In genomic region chr19:9323557-9323918, GRCh38 we compare ENCODE assay signal across 8 cellular contexts. TPM values are rescaled to one million over a fixed set of nuclear protein-coding genes. Genes with fewer than 3 reads are reported as not detected.
DNase-seq lines count a peak whose midpoint lies in the region; ATAC-seq and TF ChIP-seq lines count a peak whose summit lies in the region.

No MANE protein-coding gene starts in this region.

- peak overlapping the region; percentile 96 for H3K4me3 Mint-ChIP-seq in CD4-positive, alpha-beta T cell
- peak overlapping the region; percentile 89 for H3K4me3 Mint-ChIP-seq in activated T-helper 17 cell treated with anti-CD3 and anti-CD28 coated beads, Interleukin-2, amount 50 U/mL, for 72 hours

- no peak for TF ChIP-seq RAD21 in neural cell (conservative IDR thresholded peaks at IDR 0.05)

- peaks cover 39% of the 10 kb centered on the region for H3K79me2 ChIP-seq in neural cell (replicated peaks; ENCODE audit: insufficient read depth, low read length)

- H3K9me2 ChIP-seq in neural cell (ENCODE audit: insufficient read depth, low read length) = no peaks in the 10 kb centered on the region

- peaks cover 18% of the 10 kb centered on the region for H3K9me3 Mint-ChIP-seq in CD4-positive, alpha-beta T cell
- no peaks in the 10 kb centered on the region for H3K9me3 Mint-ChIP-seq in activated T-helper 17 cell treated with anti-CD3 and anti-CD28 coated beads, Interleukin-2, amount 50 U/mL, for 72 hours

- peak overlapping the region; percentile 55 for H3K4me2 ChIP-seq in neural cell (ENCODE audit: low read length)

- H3K4me1 ChIP-seq in upper lobe of right lung = peaks cover 6% of the 10 kb centered on the region

- no peaks in the 10 kb centered on the region for H4K20me1 ChIP-seq in neural cell (ENCODE audit: insufficient read depth)

- intact Hi-C loops in CD4-positive, alpha-beta T cell (cut with DNase I, micrococcal nuclease) = loop anchor here (5.0 to 10.0 kb wide), 4 partner anchors 181 to 471 kb away; partner anchors contain the start of genes ZNF317 (in 1 of the 2), ZNF426 (in 1 of the 2) and ZNF562 (in 1 of the 2)
- intact Hi-C loops in upper lobe of right lung (cut with DNase I) = no loop called here

- H3K27ac ChIP-seq in CD4-positive, alpha-beta T cell (ENCODE audit: low read depth, low read length) = peak overlapping the region; percentile 80
- H3K27ac ChIP-seq in neural cell (ENCODE audit: low read length) (peak overlapping the region; percentile 90), upper lobe of right lung (peak overlapping the region; percentile 92)

- peak overlapping the region; percentile 75 to 82 for H3K4me3 ChIP-seq in foreskin fibroblast (ENCODE audit: low read depth in 1 of 2, low read length in 2 of 2)
- peak overlapping the region; percentile 86 for H3K4me3 ChIP-seq in neural cell (ENCODE audit: low read length)
- H3K4me3 ChIP-seq in upper lobe of right lung = peak overlapping the region; percentile 95

- H3K27me3 ChIP-seq in CD4-positive, alpha-beta T cell (ENCODE audit: control insufficient read depth, insufficient read depth, low read length) = no peaks in the 10 kb centered on the region
- H3K27me3 ChIP-seq in neural cell (ENCODE audit: insufficient read depth, low read depth, low read length) (no peaks in the 10 kb centered on the region), upper lobe of right lung (no peaks in the 10 kb centered on the region)

- no peak for TF ChIP-seq EP300 in neural cell (conservative IDR thresholded peaks at IDR 0.05; ENCODE audit: poor library complexity, severe bottlenecking)

- POLR2A ChIA-PET in CD4-positive, alpha-beta T cell (lab: Charles Lee) = interaction anchor here (0.7 to 2.6 kb wide), 4 partner anchors 13 to 445 kb away, joined by 4 to 23 read pairs (median 10); partner anchors contain the start of genes ZNF266, ZNF699 and ZNF846

- peak overlapping the region; percentile 90 for H3K27ac Mint-ChIP-seq in CD4-positive, alpha-beta T cell
- peak overlapping the region; percentile 93 for H3K27ac Mint-ChIP-seq in activated T-helper 17 cell treated with anti-CD3 and anti-CD28 coated beads, Interleukin-2, amount 50 U/mL, for 72 hours

- ATAC-seq in CD4-positive, alpha-beta T cell (ENCODE audit: poor library complexity) = no peak
- peak; percentile 43 for ATAC-seq in HG03354 (IDR thresholded peaks at IDR 0.05; ENCODE audit: poor library complexity, severe bottlenecking, unreplicated experiment)
- ATAC-seq in activated T-helper 17 cell treated with anti-CD3 and anti-CD28 coated beads, Interleukin-2, amount 50 U/mL, for 72 hours (replicated peaks) = peak; percentile 77
- ATAC-seq in upper lobe of right lung = peak; percentile 67

- H3K36me3 ChIP-seq in neural cell (ENCODE audit: insufficient read depth, low read length) (no peaks in the 10 kb centered on the region), upper lobe of right lung (no peaks in the 10 kb centered on the region)

- peak overlapping the region; percentile 89 for H3K9ac ChIP-seq in neural cell (ENCODE audit: low read length)

- H3K27me3 Mint-ChIP-seq in CD4-positive, alpha-beta T cell = no peaks in the 10 kb centered on the region
- no peaks in the 10 kb centered on the region for H3K27me3 Mint-ChIP-seq in activated T-helper 17 cell treated with anti-CD3 and anti-CD28 coated beads, Interleukin-2, amount 50 U/mL, for 72 hours

- H2AFZ ChIP-seq in neural cell (ENCODE audit: low read depth, low read length) = peak overlapping the region; percentile 59

- peaks cover 61% of the 10 kb centered on the region for H3K36me3 Mint-ChIP-seq in CD4-positive, alpha-beta T cell (ENCODE audit: low read depth)
- peaks cover 40% of the 10 kb centered on the region for H3K36me3 Mint-ChIP-seq in activated T-helper 17 cell treated with anti-CD3 and anti-CD28 coated beads, Interleukin-2, amount 50 U/mL, for 72 hours (ENCODE audit: low read depth)

- peak in 2 of 10 experiments; percentile 5 to 14 for DNase-seq in CD4-positive, alpha-beta T cell
- DNase-seq in GM19238 (ENCODE audit: insufficient read length, low spot score) (peak; percentile 10), NCI-H526 treated with DMSO at 0.1 percent for 48 hours (lab: John Stamatoyannopoulos, UW) (peak; percentile 59), foreskin fibroblast (peak; percentile 82 to 89), upper lobe of right lung (peak; percentile 71)

- TF ChIP-seq CTCF in CD4-positive, alpha-beta T cell (IDR thresholded peaks at IDR 0.05) = no peak
- TF ChIP-seq CTCF in foreskin fibroblast (IDR thresholded peaks at IDR 0.05; ENCODE audit: low read depth, low read length) = no peak
- no peak for TF ChIP-seq CTCF in neural cell (IDR thresholded peaks at IDR 0.05; ENCODE audit: poor library complexity, severe bottlenecking)
- TF ChIP-seq CTCF in upper lobe of right lung (IDR thresholded peaks at IDR 0.05) = no peak

- peaks cover 28% of the 10 kb centered on the region for H3K9me3 ChIP-seq in CD4-positive, alpha-beta T cell (ENCODE audit: control insufficient read depth, low read length)
- H3K9me3 ChIP-seq in neural cell (ENCODE audit: low read length) (peaks cover 11% of the 10 kb centered on the region), upper lobe of right lung (peaks cover 18% of the 10 kb centered on the region)

- peaks cover 33% of the 10 kb centered on the region for H3K4me1 Mint-ChIP-seq in CD4-positive, alpha-beta T cell (ENCODE audit: low read depth)
- peaks cover 8% of the 10 kb centered on the region for H3K4me1 Mint-ChIP-seq in activated T-helper 17 cell treated with anti-CD3 and anti-CD28 coated beads, Interleukin-2, amount 50 U/mL, for 72 hours

- CTCF ChIA-PET in CD4-positive, alpha-beta T cell (lab: Charles Lee) = interaction anchor here (0.5 to 2.1 kb wide), 3 partner anchors 13 to 124 kb away, joined by 3 to 18 read pairs (median 4); partner anchors contain the start of genes ZNF266 and ZNF699

- H3F3A ChIP-seq in neural cell (ENCODE audit: insufficient read depth, low read length, poor library complexity, severe bottlenecking) = peaks cover 3% of the 10 kb centered on the region

TF ChIP-seq in neural cell, 6 proteins besides CTCF, POLR2A, EP300 and RAD21:
- TF ChIP-seq SMC3 (conservative IDR thresholded peaks at IDR 0.05; ENCODE audit: poor library complexity) = no peak
- no peak for TF ChIP-seq POLR2AphosphoS5 (IDR thresholded peaks at IDR 0.05)
- TF ChIP-seq TAF1 (IDR thresholded peaks at IDR 0.05; ENCODE audit: low read depth) = no peak
- no peak for TF ChIP-seq REST (IDR thresholded peaks at IDR 0.05; ENCODE audit: borderline replicate concordance)
- no peak for TF ChIP-seq MXI1 (conservative IDR thresholded peaks at IDR 0.05; ENCODE audit: poor library complexity, severe bottlenecking)
- TF ChIP-seq EZH2 (IDR thresholded peaks at IDR 0.05; ENCODE audit: borderline replicate concordance, insufficient read depth, low read length, poor library complexity, severe bottlenecking) = no peak
TF ChIP-seq in neural cell: peak in this region for 0.

RNA-seq across cellular contexts. Expression of gene ZNF559, which starts 0.4 kb away (rescaled TPM):
- total RNA-seq in CD4-positive, alpha-beta T cell = 1 to 10 TPM; 4.7 to 6.5 TPM
- 10 to 100 TPM in 1 of 2 donors, 1 to 10 TPM in 1; 3.9 to 14.3 TPM for total RNA-seq in activated T-helper 17 cell treated with anti-CD3 and anti-CD28 coated beads, Interleukin-2, amount 50 U/mL, for 72 hours
- polyA plus RNA-seq in neural cell = 50.4 and 57.7 TPM in 2 replicates
- polyA minus RNA-seq in neural cell = 99.0 and 101 TPM in 2 replicates
- total RNA-seq in upper lobe of right lung = 21.2 TPM

RNA-seq across cellular contexts. Expression of gene ZNF699, which starts 13.9 kb away (rescaled TPM):
- total RNA-seq in CD4-positive, alpha-beta T cell = 10 to 100 TPM; 13.4 to 14.2 TPM
- 1 to 10 TPM; 3.7 to 8.7 TPM for total RNA-seq in activated T-helper 17 cell treated with anti-CD3 and anti-CD28 coated beads, Interleukin-2, amount 50 U/mL, for 72 hours
- polyA plus RNA-seq in neural cell = 13.5 and 21.7 TPM in 2 replicates
- polyA minus RNA-seq in neural cell = 56.0 and 60.1 TPM in 2 replicates
- total RNA-seq in upper lobe of right lung = 5.3 TPM

RNA-seq across cellular contexts. Expression of gene ZNF177, which starts 39.3 kb away (rescaled TPM):
- 1 to 10 TPM in 1 of 2 experiments, not detected in 1; 1.6 TPM for total RNA-seq in CD4-positive, alpha-beta T cell
- total RNA-seq in activated T-helper 17 cell treated with anti-CD3 and anti-CD28 coated beads, Interleukin-2, amount 50 U/mL, for 72 hours = 1 to 10 TPM in 1 of 2 donors, under 1 TPM in 1; 0.35 to 1.8 TPM
- polyA plus RNA-seq in neural cell = 51.0 and 61.1 TPM in 2 replicates
- polyA minus RNA-seq in neural cell = 32.1 and 36.2 TPM in 2 replicates
- total RNA-seq in upper lobe of right lung = 3.3 TPM
